8 cellular contexts compared by ENCODE assay signal in genomic region chr6:160930547-160931377, GRCh38.
DNase-seq lines count a peak whose midpoint lies in the region; ATAC-seq and TF ChIP-seq lines count a peak whose summit lies in the region.

No MANE protein-coding gene starts in this region.

- intact Hi-C loops in left lung (cut with DNase I), result loop anchor here in 1 of 2 donors (2.0 kb wide), 1 partner anchor 442 kb away; no protein-coding TSS in a partner anchor

- ATAC-seq in HG02763 (IDR thresholded peaks at IDR 0.05; ENCODE audit: unreplicated experiment), result peak; percentile 82
- ATAC-seq in left lung, result peak; percentile 100

- H3K27ac ChIP-seq in coronary artery (peak overlapping the region; percentile 25 to 70), left lung (no peak overlapping the region)

- H3K4me3 ChIP-seq in coronary artery, result peak overlapping the region; percentile 80
- peak overlapping the region; percentile 32 to 34 for H3K4me3 ChIP-seq in left lung

- TF ChIP-seq CTCF in GM13976 (IDR thresholded peaks at IDR 0.05; ENCODE audit: borderline replicate concordance, control extremely low read depth, extremely low read depth, insufficient read depth, missing control alignments) (peak; percentile 84), coronary artery (IDR thresholded peaks at IDR 0.05) (peak; percentile 82), left lung (IDR thresholded peaks at IDR 0.05) (peak; percentile 83 to 91)

- H3K27me3 ChIP-seq in left lung, result peaks cover 0 to 46% of the 10 kb centered on the region in 2 donors

- H3K36me3 ChIP-seq in left lung, result no peaks in the 10 kb centered on the region

- H3K4me1 ChIP-seq in left lung, result no peaks in the 10 kb centered on the region

- H3K9me3 ChIP-seq in left lung, result no peaks in the 10 kb centered on the region

- DNase-seq in GM13976 (ENCODE audit: low spot score), result peak; percentile 84
- peak; percentile 9 for DNase-seq in NCI-H1694 treated with DMSO at 0.1 percent for 48 hours (lab: John Stamatoyannopoulos, UW)
- peak; percentile 72 for DNase-seq in activated CD4-positive, alpha-beta T cell treated with anti-CD3 and anti-CD28 coated beads for 48 hours
- DNase-seq in coronary artery (ENCODE audit: low spot score), result peak; percentile 93
- DNase-seq in left lung, result peak; percentile 75 to 91
- DNase-seq in stimulated activated CD4-positive, alpha-beta T cell treated with anti-CD3 and anti-CD28 coated beads, Interleukin-1b, Interleukin-23, amount 100 ng/mL, for 4 hours (ENCODE audit: low read depth in 2 of 2), result peak; percentile 50 to 58
- no peak for DNase-seq in RKO (ENCODE audit: low spot score)

- in situ Hi-C loops in GM13976 (cut with MboI; ENCODE audit: low sequenced_read_pairs, unreplicated experiment), result loop anchor here (5.0 kb wide), 1 partner anchor 442 kb away; no protein-coding TSS in a partner anchor

Comparison
In these comparisons a context has a peak if more than half of its experiments do, and no peak if none do; other contexts are left out.
1. H3K27ac ChIP-seq: peak in coronary artery (2 of 2); none in left lung (0 of 2).
2. Peak in every context shown above with its lines, with median percentiles within 50 percentile points of each other: CTCF ChIP-seq.